Comparison of ENCODE assay signal across 12 cellular contexts in the genomic region with DNA sequence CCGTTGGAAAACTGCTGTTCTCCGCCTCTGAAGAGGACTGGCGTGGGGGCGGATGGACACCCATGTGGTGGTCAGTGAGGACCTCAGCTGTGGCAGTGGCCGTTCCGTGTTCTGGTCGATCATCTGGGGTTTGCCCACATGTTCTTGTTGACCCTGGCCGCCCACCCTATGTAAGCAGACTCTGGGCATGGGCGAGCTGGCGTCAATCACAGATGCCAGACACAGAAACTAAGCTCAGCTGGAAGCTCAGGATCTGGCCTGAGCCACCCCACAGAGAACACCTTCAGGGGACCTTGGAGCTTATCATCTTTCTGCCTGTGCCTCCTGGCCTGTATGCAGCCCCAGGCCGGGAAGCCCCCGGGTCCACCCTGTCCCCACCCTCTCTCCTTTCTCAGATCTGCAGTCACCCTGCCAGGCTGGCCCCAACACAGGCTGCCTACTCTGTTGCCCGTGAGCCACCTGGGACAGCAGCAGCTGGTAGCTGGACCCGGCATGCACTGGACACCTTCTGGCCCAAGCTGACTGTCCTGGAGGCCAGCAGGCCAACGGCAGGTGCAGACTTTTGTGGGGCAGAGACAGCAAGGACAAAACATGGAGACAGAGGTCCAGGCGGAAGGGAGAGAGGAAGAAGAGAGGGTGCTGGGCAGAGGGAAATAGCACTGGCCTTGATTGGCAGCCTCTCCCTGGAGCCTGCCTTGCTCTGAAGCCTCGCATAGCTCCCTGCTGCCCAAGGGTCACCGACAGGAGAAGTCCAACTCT.
"Had no signal": no experiment of that assay in that cellular context is flagged by ENCODE, and none has a peak within 500 bp of the region (broad histone marks: within the 10 kb centered on the region; RNA-seq: fewer than 3 reads in every experiment).

No MANE protein-coding gene starts in this region.

- H3K9me3 ChIP-seq: pancreas, transverse colon had no signal

- H3K4me3 ChIP-seq: pancreas, transverse colon had no signal

- H3K27me3 ChIP-seq: pancreas, transverse colon had no signal

- H3K27ac ChIP-seq: pancreas, transverse colon had no signal

- H3K4me1 ChIP-seq: pancreas, transverse colon had no signal

- DNase-seq: activated CD4-positive, alpha-beta T cell treated with anti-CD3 and anti-CD28 coated beads, Interleukin-2, amount 50 U/mL, for 1 hour; activated CD4-positive, CD25-positive, alpha-beta regulatory T cell; activated T-cell treated with anti-CD3 and anti-CD28 coated beads for 4 hours; amygdala; cerebellar nuclear complex; hippocampal formation; small intestine; T-helper 17 cell; transverse colon had no signal

- ATAC-seq: pancreas; SK-N-SH treated with all-trans-retinoic acid at 6 μM for 48 hours; stimulated activated memory B cell treated with anti-CD40 and anti-IgM and Interleukin-4, amounts not matched to agents 10 μg/mL and 1 μg/mL and 100 μg/mL, for 72 hours; T-helper 17 cell had no signal

- H3K36me3 ChIP-seq: pancreas, transverse colon had no signal
